ENCODE assay signal across 23 cellular contexts in the genomic region with DNA sequence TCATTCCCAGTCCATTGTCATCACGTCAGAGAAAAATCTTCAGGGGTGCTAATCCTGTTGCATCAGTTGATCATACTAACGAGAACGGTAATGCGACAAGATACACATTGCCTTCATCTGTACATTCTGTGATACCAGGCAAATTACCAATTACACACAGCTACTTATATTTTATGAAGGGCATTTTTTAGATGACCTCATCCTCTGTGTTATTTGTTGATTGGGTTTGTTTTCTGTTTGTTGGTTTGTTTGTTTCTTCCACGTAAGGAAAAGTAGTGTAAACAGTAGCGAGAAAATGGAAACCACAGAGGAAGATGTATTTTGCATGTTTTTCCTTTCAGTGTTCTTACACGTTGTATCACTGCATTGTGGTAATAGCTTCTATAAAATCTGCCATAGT.
"Had no signal": no experiment of that assay in that cellular context is flagged by ENCODE, and none has a peak within 500 bp of the region (broad histone marks: within the 10 kb centered on the region; RNA-seq: fewer than 3 reads in every experiment).

No MANE protein-coding gene starts in this region.

- H3K4me3 Mint-ChIP-seq: activated CD8-positive, alpha-beta T cell treated with anti-CD3 and anti-CD28 coated beads for 36 hours; activated T-cell treated with anti-CD3 and anti-CD28 coated beads, Interleukin-2, amount 50 U/mL, for 4 hours; activated T-helper 17 cell treated with anti-CD3 and anti-CD28 coated beads, Interleukin-2, amount 50 U/mL, for 72 hours; natural killer cell treated with Interleukin-12 subunit alpha and Interleukin-12 subunit beta and Interleukin-15 and Interleukin-18, amount 100 ng/mL, for 72 hours; stimulated activated effector memory CD8-positive, alpha-beta T cell treated with anti-CD3 and anti-CD28 coated beads, Interleukin-12 subunit alpha, Interleukin-12 subunit beta, amount 100 ng/mL, for 72 hours; stimulated activated naive CD8-positive, alpha-beta T cell treated with anti-CD3 and anti-CD28 coated beads, Interleukin-15, Interleukin-2, amounts not matched to agents 100 ng/mL and 50 ng/mL, for 24 hours had no signal

- H3K4me1 Mint-ChIP-seq: activated T-helper 17 cell treated with anti-CD3 and anti-CD28 coated beads, Interleukin-2, amount 50 U/mL, for 72 hours; stimulated activated effector memory CD8-positive, alpha-beta T cell treated with anti-CD3 and anti-CD28 coated beads, Interleukin-12 subunit alpha, Interleukin-12 subunit beta, amount 100 ng/mL, for 72 hours had no signal

- H3K4me3 ChIP-seq: cardiac muscle cell, esophagus muscularis mucosa, left ventricle myocardium inferior, lung, mucosa of descending colon, sigmoid colon, thyroid gland, upper lobe of left lung had no signal

- ATAC-seq: activated CD8-positive, alpha-beta T cell treated with anti-CD3 and anti-CD28 coated beads for 36 hours; activated T-cell treated with anti-CD3 and anti-CD28 coated beads, Interleukin-2, amount 50 U/mL, for 4 hours; activated T-helper 17 cell treated with anti-CD3 and anti-CD28 coated beads, Interleukin-2, amount 50 U/mL, for 72 hours; foreskin keratinocyte; mucosa of descending colon; natural killer cell treated with Interleukin-12 subunit alpha and Interleukin-12 subunit beta and Interleukin-15 and Interleukin-18, amount 100 ng/mL, for 72 hours; stimulated activated effector memory CD8-positive, alpha-beta T cell treated with anti-CD3 and anti-CD28 coated beads, Interleukin-12 subunit alpha, Interleukin-12 subunit beta, amount 100 ng/mL, for 72 hours had no signal

- H3K9me3 ChIP-seq: esophagus muscularis mucosa, left ventricle myocardium inferior, mucosa of descending colon, sigmoid colon, thyroid gland, upper lobe of left lung had no signal

- H3K27ac Mint-ChIP-seq: activated CD8-positive, alpha-beta T cell treated with anti-CD3 and anti-CD28 coated beads for 36 hours; activated T-helper 17 cell treated with anti-CD3 and anti-CD28 coated beads, Interleukin-2, amount 50 U/mL, for 72 hours; natural killer cell treated with Interleukin-12 subunit alpha and Interleukin-12 subunit beta and Interleukin-15 and Interleukin-18, amount 100 ng/mL, for 72 hours; stimulated activated effector memory CD8-positive, alpha-beta T cell treated with anti-CD3 and anti-CD28 coated beads, Interleukin-12 subunit alpha, Interleukin-12 subunit beta, amount 100 ng/mL, for 72 hours; stimulated activated naive CD8-positive, alpha-beta T cell treated with anti-CD3 and anti-CD28 coated beads, Interleukin-15, Interleukin-2, amounts not matched to agents 100 ng/mL and 50 ng/mL, for 24 hours had no signal

- H3K27me3 ChIP-seq: cardiac muscle cell, esophagus muscularis mucosa, foreskin keratinocyte, sigmoid colon, thyroid gland, upper lobe of left lung had no signal

- H3K4me1 ChIP-seq: foreskin keratinocyte, left ventricle myocardium inferior, upper lobe of left lung had no signal

- FAIRE-seq: islet of Langerhans, small intestine had no signal

- DNase-seq: activated CD4-positive, alpha-beta T cell treated with anti-CD3 and anti-CD28 coated beads, Interleukin-2, amount 50 U/mL, for 1 hour; activated CD8-positive, alpha-beta T cell treated with anti-CD3 and anti-CD28 coated beads for 36 hours; activated gamma-delta T cell treated with Interleukin-2 at 50 U/mL for 16 hours; activated naive CD4-positive, alpha-beta T cell treated with anti-CD3 and anti-CD28 coated beads, Interleukin-2, amount 50 U/mL, for 16 hours; activated T-cell treated with anti-CD3 and anti-CD28 coated beads, Interleukin-2, amount 50 U/mL, for 4 hours; cortex of kidney; foreskin keratinocyte; left ventricle myocardium inferior; mucosa of descending colon; sigmoid colon; small intestine; stimulated activated CD4-positive, alpha-beta T cell treated with anti-CD3 and anti-CD28 coated beads, Interleukin-4, amount 100 ng/mL, for 24 hours; thyroid gland; upper lobe of left lung had no signal

- H3K36me3 Mint-ChIP-seq: natural killer cell treated with Interleukin-12 subunit alpha and Interleukin-12 subunit beta and Interleukin-15 and Interleukin-18, amount 100 ng/mL, for 72 hours had no signal

- H3K9me3 Mint-ChIP-seq: activated CD8-positive, alpha-beta T cell treated with anti-CD3 and anti-CD28 coated beads for 36 hours; activated T-cell treated with anti-CD3 and anti-CD28 coated beads, Interleukin-2, amount 50 U/mL, for 4 hours; activated T-helper 17 cell treated with anti-CD3 and anti-CD28 coated beads, Interleukin-2, amount 50 U/mL, for 72 hours; natural killer cell treated with Interleukin-12 subunit alpha and Interleukin-12 subunit beta and Interleukin-15 and Interleukin-18, amount 100 ng/mL, for 72 hours; stimulated activated effector memory CD8-positive, alpha-beta T cell treated with anti-CD3 and anti-CD28 coated beads, Interleukin-12 subunit alpha, Interleukin-12 subunit beta, amount 100 ng/mL, for 72 hours; stimulated activated naive CD8-positive, alpha-beta T cell treated with anti-CD3 and anti-CD28 coated beads, Interleukin-15, Interleukin-2, amounts not matched to agents 100 ng/mL and 50 ng/mL, for 24 hours had no signal

- H3K36me3 ChIP-seq: cardiac muscle cell, sigmoid colon, thyroid gland had no signal

- H3K27me3 Mint-ChIP-seq: activated CD8-positive, alpha-beta T cell treated with anti-CD3 and anti-CD28 coated beads for 36 hours; activated T-helper 17 cell treated with anti-CD3 and anti-CD28 coated beads, Interleukin-2, amount 50 U/mL, for 72 hours; natural killer cell treated with Interleukin-12 subunit alpha and Interleukin-12 subunit beta and Interleukin-15 and Interleukin-18, amount 100 ng/mL, for 72 hours; stimulated activated naive CD8-positive, alpha-beta T cell treated with anti-CD3 and anti-CD28 coated beads, Interleukin-15, Interleukin-2, amounts not matched to agents 100 ng/mL and 50 ng/mL, for 24 hours had no signal

- H3K27ac ChIP-seq: cardiac muscle cell, esophagus muscularis mucosa, foreskin keratinocyte, thyroid gland, upper lobe of left lung, VCaP had no signal
